2 cellular contexts compared by ENCODE assay signal in genomic region chr5:176857514-176858273, GRCh38.
A peak's percentile ranks its signal among the peaks of the same experiment; 100 is the strongest.
TF ChIP-seq lines count a peak whose summit lies in the region.

No MANE protein-coding gene starts in this region.

TF ChIP-seq in HEK293, 187 proteins besides CTCF, POLR2A, EP300 and RAD21:
- TF ChIP-seq, protein P1, sequence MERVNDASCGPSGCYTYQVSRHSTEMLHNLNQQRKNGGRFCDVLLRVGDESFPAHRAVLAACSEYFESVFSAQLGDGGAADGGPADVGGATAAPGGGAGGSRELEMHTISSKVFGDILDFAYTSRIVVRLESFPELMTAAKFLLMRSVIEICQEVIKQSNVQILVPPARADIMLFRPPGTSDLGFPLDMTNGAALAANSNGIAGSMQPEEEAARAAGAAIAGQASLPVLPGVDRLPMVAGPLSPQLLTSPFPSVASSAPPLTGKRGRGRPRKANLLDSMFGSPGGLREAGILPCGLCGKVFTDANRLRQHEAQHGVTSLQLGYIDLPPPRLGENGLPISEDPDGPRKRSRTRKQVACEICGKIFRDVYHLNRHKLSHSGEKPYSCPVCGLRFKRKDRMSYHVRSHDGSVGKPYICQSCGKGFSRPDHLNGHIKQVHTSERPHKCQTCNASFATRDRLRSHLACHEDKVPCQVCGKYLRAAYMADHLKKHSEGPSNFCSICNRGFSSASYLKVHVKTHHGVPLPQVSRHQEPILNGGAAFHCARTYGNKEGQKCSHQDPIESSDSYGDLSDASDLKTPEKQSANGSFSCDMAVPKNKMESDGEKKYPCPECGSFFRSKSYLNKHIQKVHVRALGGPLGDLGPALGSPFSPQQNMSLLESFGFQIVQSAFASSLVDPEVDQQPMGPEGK (tag by site-specific recombination; IDR thresholded peaks at IDR 0.05) = no peak
- TF ChIP-seq, protein P2, sequence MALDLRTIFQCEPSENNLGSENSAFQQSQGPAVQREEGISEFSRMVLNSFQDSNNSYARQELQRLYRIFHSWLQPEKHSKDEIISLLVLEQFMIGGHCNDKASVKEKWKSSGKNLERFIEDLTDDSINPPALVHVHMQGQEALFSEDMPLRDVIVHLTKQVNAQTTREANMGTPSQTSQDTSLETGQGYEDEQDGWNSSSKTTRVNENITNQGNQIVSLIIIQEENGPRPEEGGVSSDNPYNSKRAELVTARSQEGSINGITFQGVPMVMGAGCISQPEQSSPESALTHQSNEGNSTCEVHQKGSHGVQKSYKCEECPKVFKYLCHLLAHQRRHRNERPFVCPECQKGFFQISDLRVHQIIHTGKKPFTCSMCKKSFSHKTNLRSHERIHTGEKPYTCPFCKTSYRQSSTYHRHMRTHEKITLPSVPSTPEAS (tag by site-specific recombination; IDR thresholded peaks at IDR 0.05) = peak; percentile 86
TF ChIP-seq in HEK293: peak in this region for 1.

TF ChIP-seq in H1, 55 proteins besides CTCF, POLR2A, EP300 and RAD21:
- no peak for TF ChIP-seq BRCA1 (IDR thresholded peaks at IDR 0.05; ENCODE audit: low read depth, low read length)
- no peak for TF ChIP-seq NANOG (IDR thresholded peaks at IDR 0.05; ENCODE audit: insufficient read depth, low read depth, low read length, poor library complexity, severe bottlenecking)
- no peak for TF ChIP-seq FOSL1 (IDR thresholded peaks at IDR 0.05; ENCODE audit: insufficient read depth, low read depth, low read length)
- no peak for TF ChIP-seq TCF12 (IDR thresholded peaks at IDR 0.05; ENCODE audit: low read depth, low read length)
- no peak for TF ChIP-seq SIRT6 (IDR thresholded peaks at IDR 0.05; ENCODE audit: low read length)
- TF ChIP-seq JUND (IDR thresholded peaks at IDR 0.05; ENCODE audit: low read length) = no peak
- TF ChIP-seq EGR1 (IDR thresholded peaks at IDR 0.05; ENCODE audit: borderline replicate concordance, low read depth, low read length) = no peak
- no peak for TF ChIP-seq CEBPB (IDR thresholded peaks at IDR 0.05; ENCODE audit: low read depth, low read length)
- no peak for TF ChIP-seq SUZ12 (IDR thresholded peaks at IDR 0.05; ENCODE audit: low read length)
- TF ChIP-seq, protein P3, sequence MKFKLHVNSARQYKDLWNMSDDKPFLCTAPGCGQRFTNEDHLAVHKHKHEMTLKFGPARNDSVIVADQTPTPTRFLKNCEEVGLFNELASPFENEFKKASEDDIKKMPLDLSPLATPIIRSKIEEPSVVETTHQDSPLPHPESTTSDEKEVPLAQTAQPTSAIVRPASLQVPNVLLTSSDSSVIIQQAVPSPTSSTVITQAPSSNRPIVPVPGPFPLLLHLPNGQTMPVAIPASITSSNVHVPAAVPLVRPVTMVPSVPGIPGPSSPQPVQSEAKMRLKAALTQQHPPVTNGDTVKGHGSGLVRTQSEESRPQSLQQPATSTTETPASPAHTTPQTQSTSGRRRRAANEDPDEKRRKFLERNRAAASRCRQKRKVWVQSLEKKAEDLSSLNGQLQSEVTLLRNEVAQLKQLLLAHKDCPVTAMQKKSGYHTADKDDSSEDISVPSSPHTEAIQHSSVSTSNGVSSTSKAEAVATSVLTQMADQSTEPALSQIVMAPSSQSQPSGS (IDR thresholded peaks at IDR 0.05; ENCODE audit: low read length) = no peak
- TF ChIP-seq SIX5 (IDR thresholded peaks at IDR 0.05; ENCODE audit: low read depth, low read length) = no peak
- no peak for TF ChIP-seq SIN3A (conservative IDR thresholded peaks at IDR 0.05 in 1 of 2, IDR thresholded peaks at IDR 0.05 in 1 of 2; ENCODE audit: low read depth in 1 of 2, low read length in 2 of 2)
- TF ChIP-seq CTBP2 (IDR thresholded peaks at IDR 0.05; ENCODE audit: borderline replicate concordance, insufficient read depth, insufficient read length, low read length) = no peak
- TF ChIP-seq E2F6 (IDR thresholded peaks at IDR 0.05) = no peak
- TF ChIP-seq TAF1 (IDR thresholded peaks at IDR 0.05; ENCODE audit: low read depth, low read length) = no peak
- TF ChIP-seq RXRA (IDR thresholded peaks at IDR 0.05; ENCODE audit: insufficient read depth, low read depth, low read length) = no peak
- no peak for TF ChIP-seq KDM4A (IDR thresholded peaks at IDR 0.05; ENCODE audit: low read depth, low read length, severe bottlenecking)
- no peak for TF ChIP-seq SRF (IDR thresholded peaks at IDR 0.05; ENCODE audit: low read depth, low read length)
- TF ChIP-seq KDM1A (IDR thresholded peaks at IDR 0.05; ENCODE audit: borderline replicate concordance, low read length) = no peak
- TF ChIP-seq ASH2L (IDR thresholded peaks at IDR 0.05; ENCODE audit: low read length) = no peak
